21 cellular contexts compared by ENCODE assay signal in genomic region chr10:5576780-5577472, GRCh38. TPM values are rescaled to one million over a fixed set of nuclear protein-coding genes. Genes with fewer than 3 reads are reported as not detected.
DNase-seq lines count a peak whose midpoint lies in the region; ATAC-seq, FAIRE-seq and TF ChIP-seq lines count a peak whose summit lies in the region.
"Had no signal": no experiment of that assay in that cellular context is flagged by ENCODE, and none has a peak within 500 bp of the region (broad histone marks: within the 10 kb centered on the region; RNA-seq: fewer than 3 reads in every experiment).

No MANE protein-coding gene starts in this region.

- FAIRE-seq in keratinocyte (lab: Jason Lieb, UNC) (peak; percentile 23), urothelium cell line (lab: Jason Lieb, UNC) (peak; percentile 81)
- FAIRE-seq: frontal cortex, pancreas had no signal

- H3K36me3 ChIP-seq in keratinocyte (ENCODE audit: control insufficient read depth in 2 of 2, extremely low read depth in 1 of 2, insufficient read depth in 2 of 2, low read length in 2 of 2): no peaks in the 10 kb centered on the region
- H3K36me3 ChIP-seq: BE2C, left ventricle myocardium inferior, pancreas, SJSA1 had no signal

- H4K20me1 ChIP-seq in keratinocyte (ENCODE audit: control insufficient read depth, extremely low read depth, insufficient read depth, low read length): no peaks in the 10 kb centered on the region

- no peak overlapping the region for H3K4me3 Mint-ChIP-seq in stimulated activated naive CD8-positive, alpha-beta T cell treated with anti-CD3 and anti-CD28 coated beads, Interleukin-15, amount 100 ng/mL, for 72 hours
- H3K4me3 Mint-ChIP-seq: activated naive CD4-positive, alpha-beta T cell treated with anti-CD3 and anti-CD28 coated beads, Interleukin-2, amount 50 U/mL, for 24 hours; H9; T-helper 2 cell treated with Interferon-gamma antibody and Interleukin-4, amounts not matched to agents 5 μg/mL and 100 μg/mL, for 36 hours had no signal

- intact Hi-C loops in left cardiac atrium (cut with DNase I): no loop called here

- ATAC-seq in stimulated activated naive CD8-positive, alpha-beta T cell treated with anti-CD3 and anti-CD28 coated beads, Interleukin-15, amount 100 ng/mL, for 72 hours: peak; percentile 76
- ATAC-seq in stimulated activated naive CD8-positive, alpha-beta T cell treated with anti-CD3 and anti-CD28 coated beads, Interleukin-15, Interleukin-2, amounts not matched to agents 100 U/mL and 50 U/mL, for 24 hours: no peak
- ATAC-seq in left cardiac atrium: no peak
- ATAC-seq: pancreas had no signal

- no peaks in the 10 kb centered on the region for H3K27me3 ChIP-seq in keratinocyte (ENCODE audit: control insufficient read depth, extremely low read depth, insufficient read depth, low read length)
- H3K27me3 ChIP-seq: BE2C, pancreas, SJSA1 had no signal

- no peaks in the 10 kb centered on the region for H3K9me1 ChIP-seq in keratinocyte (ENCODE audit: control insufficient read depth, extremely low read depth, insufficient read depth, low read length)

- H3K27ac ChIP-seq in RWPE1: peak overlapping the region; percentile 75
- peak overlapping the region; percentile 19 for H3K27ac ChIP-seq in keratinocyte (ENCODE audit: control insufficient read depth, insufficient read depth, low read length)
- H3K27ac ChIP-seq: left ventricle myocardium inferior, pancreas, SJSA1 had no signal

- POLR2A ChIA-PET in RWPE1 (lab: Yijun Ruan, JAX; ENCODE audit: low non-redundant PET): no interaction called here

- no peak for DNase-seq in stimulated activated naive CD8-positive, alpha-beta T cell treated with anti-CD3 and anti-CD28 coated beads, Interleukin-15, amount 100 ng/mL, for 72 hours
- DNase-seq in stimulated activated naive CD8-positive, alpha-beta T cell treated with anti-CD3 and anti-CD28 coated beads, Interleukin-15, Interleukin-2, amounts not matched to agents 100 U/mL and 50 U/mL, for 24 hours: no peak
- DNase-seq in RWPE1 (ENCODE audit: low spot score) (no peak), keratinocyte (ENCODE audit: low read depth, low spot score) (no peak), urothelium cell line (ENCODE audit: low spot score) (no peak), left cardiac atrium (no peak), NCI-H1105 (lab: John Stamatoyannopoulos, UW) (no peak), H4 (ENCODE audit: low spot score) (no peak)
- DNase-seq: activated CD4-positive, alpha-beta T cell treated with anti-CD3 and anti-CD28 coated beads for 4 hours; BE2C; H9; left ventricle myocardium inferior; NCI-H1436 treated with DMSO at 0.1 percent for 48 hours had no signal

- no peaks in the 10 kb centered on the region for H3K27me3 Mint-ChIP-seq in stimulated activated naive CD8-positive, alpha-beta T cell treated with anti-CD3 and anti-CD28 coated beads, Interleukin-15, amount 100 ng/mL, for 72 hours
- H3K27me3 Mint-ChIP-seq: activated naive CD4-positive, alpha-beta T cell treated with anti-CD3 and anti-CD28 coated beads, Interleukin-2, amount 50 U/mL, for 24 hours had no signal

- H3K4me1 ChIP-seq in keratinocyte (ENCODE audit: control insufficient read depth, extremely low read depth, insufficient read depth, low read length): peaks cover 18% of the 10 kb centered on the region
- H3K4me1 ChIP-seq: left ventricle myocardium inferior, pancreas had no signal

- TF ChIP-seq CTCF in RWPE1 (conservative IDR thresholded peaks at IDR 0.05; ENCODE audit: low read depth): no peak
- TF ChIP-seq CTCF in keratinocyte (optimal IDR thresholded peaks at IDR 0.05 in 1 of 3, IDR thresholded peaks at IDR 0.05 in 1 of 3, conservative IDR thresholded peaks at IDR 0.05 in 1 of 3; ENCODE audit: extremely low read depth in 1 of 3, insufficient read depth in 2 of 3, low read length in 3 of 3): no peak

- H3K4me1 Mint-ChIP-seq in stimulated activated naive CD8-positive, alpha-beta T cell treated with anti-CD3 and anti-CD28 coated beads, Interleukin-15, amount 100 ng/mL, for 72 hours: no peaks in the 10 kb centered on the region
- H3K4me1 Mint-ChIP-seq: activated naive CD4-positive, alpha-beta T cell treated with anti-CD3 and anti-CD28 coated beads, Interleukin-2, amount 50 U/mL, for 24 hours had no signal

- H3K9me3 ChIP-seq in keratinocyte (ENCODE audit: control insufficient read depth, low read depth, low read length): no peaks in the 10 kb centered on the region
- H3K9me3 ChIP-seq: BE2C, pancreas, SJSA1 had no signal

- H3K4me2 ChIP-seq in keratinocyte (ENCODE audit: control insufficient read depth, extremely low read depth, insufficient read depth, low read depth, low read length): no peak overlapping the region

- peak overlapping the region; percentile 54 for H2AFZ ChIP-seq in keratinocyte (ENCODE audit: control insufficient read depth, low read length)

- H3K9me3 Mint-ChIP-seq in stimulated activated naive CD8-positive, alpha-beta T cell treated with anti-CD3 and anti-CD28 coated beads, Interleukin-15, amount 100 ng/mL, for 72 hours: no peaks in the 10 kb centered on the region
- H3K9me3 Mint-ChIP-seq: activated naive CD4-positive, alpha-beta T cell treated with anti-CD3 and anti-CD28 coated beads, Interleukin-2, amount 50 U/mL, for 24 hours; T-helper 2 cell treated with Interferon-gamma antibody and Interleukin-4, amounts not matched to agents 5 μg/mL and 100 μg/mL, for 36 hours had no signal

- no peak overlapping the region for H3K27ac Mint-ChIP-seq in stimulated activated naive CD8-positive, alpha-beta T cell treated with anti-CD3 and anti-CD28 coated beads, Interleukin-15, amount 100 ng/mL, for 72 hours
- H3K27ac Mint-ChIP-seq: T-helper 2 cell treated with Interferon-gamma antibody and Interleukin-4, amounts not matched to agents 5 μg/mL and 100 μg/mL, for 36 hours had no signal

- no peak overlapping the region for H3K4me3 ChIP-seq in keratinocyte (ENCODE audit: control insufficient read depth in 2 of 3, extremely low read depth in 1 of 3, insufficient read depth in 2 of 3, low read depth in 1 of 3, low read length in 3 of 3)
- H3K4me3 ChIP-seq: left ventricle myocardium inferior, pancreas, SJSA1, skin epidermis had no signal

- no peaks in the 10 kb centered on the region for H3K79me2 ChIP-seq in keratinocyte (ENCODE audit: control insufficient read depth, insufficient read depth, low read length)

- H3K9ac ChIP-seq in keratinocyte (ENCODE audit: control insufficient read depth, extremely low read depth, insufficient read depth, low read length): peak overlapping the region; percentile 28

- dilution Hi-C loops in keratinocyte (cut with MboI; ENCODE audit: extremely low pct_ligation_motif_present, low sequenced_read_pairs): no loop called here

- CTCF ChIA-PET in RWPE1 (lab: Yijun Ruan, JAX): interaction anchor here (0.6 kb wide), 1 partner anchor 8 kb away, joined by 3 read pairs; no protein-coding TSS in a partner anchor

RNA-seq across cellular contexts. Expression of gene CALML3, which starts 52.2 kb away (rescaled TPM):
- 7.6 to 20.2 TPM (median 14.1 TPM) in 3 replicates for polyA plus RNA-seq in keratinocyte
- polyA plus RNA-seq in keratinocyte (2011; ENCODE audit: low read depth): 16.6 TPM
- 10.4 and 31.2 TPM in 2 replicates for polyA plus RNA-seq in keratinocyte (2011; cell fraction: cytosol; rRNA removed)
- 11.9 and 17.6 TPM in 2 replicates for polyA plus RNA-seq in keratinocyte (2011; cell fraction: nucleus; rRNA removed)
- polyA plus RNA-seq in keratinocyte (2012; ENCODE audit: low replicate concordance): 15.7 and 23.6 TPM in 2 replicates
- 2.7 to 5.2 TPM (median 4.4 TPM) in 3 replicates for polyA minus RNA-seq in keratinocyte
- polyA minus RNA-seq in keratinocyte (2011; cell fraction: cytosol; rRNA and poly(A)+ RNA removed): 17.1 TPM
- 4.6 and 6.0 TPM in 2 replicates for polyA minus RNA-seq in keratinocyte (2011; cell fraction: nucleus; rRNA and poly(A)+ RNA removed)
- total RNA-seq in left cardiac atrium: not detected
- not detected in 2 replicates for total RNA-seq in H4 (2014; rRNA removed; shearing (Covaris generic))
- total RNA-seq: H9, left ventricle myocardium inferior, LHCN-M2, NCI-H460, pancreas, SJSA1 had no signal
